16 cellular contexts compared by ENCODE assay signal in the genomic region with DNA sequence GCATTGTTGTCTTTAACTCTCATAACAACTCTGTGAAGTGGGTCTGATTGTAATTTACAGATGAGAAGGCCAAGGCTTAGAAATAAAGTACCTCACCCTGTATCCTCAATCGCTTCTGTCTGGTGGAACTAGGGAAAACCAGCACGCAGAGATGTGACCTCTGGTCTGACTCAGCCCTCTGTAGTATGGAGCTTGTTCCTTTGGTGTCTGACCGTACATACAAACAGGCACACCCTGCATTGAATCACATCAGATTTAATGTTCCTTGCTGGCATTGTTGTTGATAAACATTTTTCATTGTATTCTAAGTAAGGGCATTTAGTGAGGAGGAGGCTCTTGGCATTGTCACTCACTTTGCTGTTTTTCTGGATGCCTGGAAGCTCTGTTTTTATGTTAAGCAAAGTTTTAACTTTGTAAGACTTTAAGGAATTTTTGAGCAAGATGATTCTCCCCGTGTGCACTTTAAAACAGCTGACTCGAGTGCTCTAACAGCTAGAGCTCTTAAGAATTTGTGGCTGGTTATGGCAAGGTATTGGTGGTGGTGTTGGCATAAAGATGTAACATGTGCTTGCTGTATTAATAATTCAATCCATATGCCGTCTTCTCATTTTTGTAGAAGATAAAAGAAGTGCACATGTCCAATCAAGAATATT.
DNase-seq lines count a peak whose midpoint lies in the region; ATAC-seq and TF ChIP-seq lines count a peak whose summit lies in the region.
"Had no signal": no experiment of that assay in that cellular context is flagged by ENCODE, and none has a peak within 500 bp of the region (broad histone marks: within the 10 kb centered on the region; RNA-seq: fewer than 3 reads in every experiment).

No MANE protein-coding gene starts in this region.

- H2AFZ ChIP-seq in GM23248 (no peak overlapping the region), smooth muscle cell (ENCODE audit: low read depth) (no peak overlapping the region), MM.1S (ENCODE audit: low read length) (no peak overlapping the region)

- H3K27ac ChIP-seq in GM23248 (peak overlapping the region; percentile 65), right cardiac atrium (ENCODE audit: low read length) (peak overlapping the region; percentile 60), smooth muscle cell (ENCODE audit: low read depth) (peak overlapping the region; percentile 8), MM.1S (ENCODE audit: low read length) (no peak overlapping the region)
- H3K27ac ChIP-seq: adrenal gland, SJSA1 had no signal

- H3K4me3 ChIP-seq in GM23248, result no peak overlapping the region
- no peak overlapping the region for H3K4me3 ChIP-seq in right cardiac atrium (ENCODE audit: low read length)
- H3K4me3 ChIP-seq in smooth muscle cell, result no peak overlapping the region
- no peak overlapping the region for H3K4me3 ChIP-seq in MM.1S (ENCODE audit: low read length)
- H3K4me3 ChIP-seq: adrenal gland, esophagus squamous epithelium, SJSA1 had no signal

- H4K20me1 ChIP-seq in GM23248 (ENCODE audit: insufficient read depth), result no peaks in the 10 kb centered on the region
- H4K20me1 ChIP-seq in smooth muscle cell (ENCODE audit: low read depth), result no peaks in the 10 kb centered on the region
- no peaks in the 10 kb centered on the region for H4K20me1 ChIP-seq in MM.1S (ENCODE audit: insufficient read depth, low read length)

- DNase-seq in GM23248 (peak; percentile 92), amniotic stem cell (lab: John Stamatoyannopoulos, UW) (peak; percentile 1), right cardiac atrium (no peak), smooth muscle cell (lab: John Stamatoyannopoulos, UW; ENCODE audit: unreplicated experiment) (no peak), MM.1S (no peak), GM10266 (ENCODE audit: extremely low spot score) (no peak), NCI-H187 treated with DMSO at 0.1 percent for 48 hours (lab: John Stamatoyannopoulos, UW) (no peak)
- DNase-seq: activated CD4-positive, alpha-beta memory T cell treated with anti-CD3 and anti-CD28 coated beads, Interleukin-2, amount 10 ng/mL, durations not matched to agents 7 days and 5 days; adrenal gland; esophagus squamous epithelium; KBM-7; midbrain; NCI-H146; stimulated activated naive CD4-positive, alpha-beta T cell had no signal

- WGBS in GM23248 (ENCODE audit: low coverage in 1 of 2, low lambda C conversion rate in 2 of 2, missing lambda C conversion rate in 2 of 2), 2 experiments, result 6 to 10% methylated on average over 6 of the region's 6 CpGs
- WGBS in right cardiac atrium, result 59% methylated on average over 6 of the region's 6 CpGs
- WGBS in smooth muscle cell (ENCODE audit: low lambda C conversion rate), result 59% methylated on average over 6 of the region's 6 CpGs

- H3K27me3 ChIP-seq in GM23248 (replicated peaks; ENCODE audit: insufficient read depth) (no peaks in the 10 kb centered on the region), right cardiac atrium (ENCODE audit: control insufficient read depth, insufficient read depth) (no peaks in the 10 kb centered on the region), smooth muscle cell (ENCODE audit: low read depth) (no peaks in the 10 kb centered on the region), MM.1S (replicated peaks; ENCODE audit: insufficient read depth, low read length) (no peaks in the 10 kb centered on the region)
- H3K27me3 ChIP-seq: adrenal gland, SJSA1 had no signal

- H3K79me2 ChIP-seq in GM23248 (ENCODE audit: insufficient read depth) (no peaks in the 10 kb centered on the region), smooth muscle cell (ENCODE audit: low read depth) (no peaks in the 10 kb centered on the region), MM.1S (ENCODE audit: low read length) (no peaks in the 10 kb centered on the region)

- peak overlapping the region; percentile 3 for H3K4me2 ChIP-seq in GM23248 (ENCODE audit: unreplicated experiment)
- H3K4me2 ChIP-seq in smooth muscle cell, result no peak overlapping the region
- no peak overlapping the region for H3K4me2 ChIP-seq in MM.1S (ENCODE audit: low read depth, low read length)

- H3K9me2 ChIP-seq in GM23248 (ENCODE audit: insufficient read depth) (no peaks in the 10 kb centered on the region), MM.1S (replicated peaks; ENCODE audit: insufficient read depth, low read length) (no peaks in the 10 kb centered on the region)

- H3K4me1 ChIP-seq in GM23248 (ENCODE audit: insufficient read depth) (peaks cover 28% of the 10 kb centered on the region), right cardiac atrium (ENCODE audit: control insufficient read depth, insufficient read depth, low read length) (peaks cover 5% of the 10 kb centered on the region), smooth muscle cell (ENCODE audit: low read depth) (peaks cover 3% of the 10 kb centered on the region), MM.1S (ENCODE audit: low read length) (no peaks in the 10 kb centered on the region)

- H3F3A ChIP-seq in GM23248 (ENCODE audit: insufficient read depth) (peaks cover 16% of the 10 kb centered on the region; the same call in 1 of the 2 replicates), smooth muscle cell (ENCODE audit: low read depth) (no peaks in the 10 kb centered on the region), MM.1S (ENCODE audit: insufficient read depth, low read length) (no peaks in the 10 kb centered on the region)

- peak; percentile 47 to 87 for ATAC-seq in right cardiac atrium
- ATAC-seq in GM21360 (IDR thresholded peaks at IDR 0.05; ENCODE audit: unreplicated experiment), result no peak

- intact Hi-C loops in right cardiac atrium (cut with DNase I), result no loop called here

- H3K9me3 ChIP-seq in GM23248 (ENCODE audit: low read depth) (no peaks in the 10 kb centered on the region), right cardiac atrium (ENCODE audit: control insufficient read depth, low read length) (no peaks in the 10 kb centered on the region), smooth muscle cell (replicated peaks; ENCODE audit: low read depth) (no peaks in the 10 kb centered on the region), MM.1S (replicated peaks; ENCODE audit: insufficient read depth, low read length) (no peaks in the 10 kb centered on the region)
- H3K9me3 ChIP-seq: adrenal gland, esophagus squamous epithelium, SJSA1 had no signal

- H3K36me3 ChIP-seq in GM23248 (ENCODE audit: low read depth) (no peaks in the 10 kb centered on the region), smooth muscle cell (ENCODE audit: low read depth) (no peaks in the 10 kb centered on the region), MM.1S (replicated peaks; ENCODE audit: insufficient read depth, low read length) (no peaks in the 10 kb centered on the region)
- H3K36me3 ChIP-seq: adrenal gland, esophagus squamous epithelium, SJSA1 had no signal

- H3K9ac ChIP-seq in GM23248 (peak overlapping the region; percentile 36), smooth muscle cell (ENCODE audit: low read depth) (no peak overlapping the region), MM.1S (ENCODE audit: low read length) (no peak overlapping the region)

- TF ChIP-seq CTCF in smooth muscle cell (IDR thresholded peaks at IDR 0.05; ENCODE audit: borderline replicate concordance, insufficient read depth, poor library complexity, severe bottlenecking) (no peak), MM.1S (IDR thresholded peaks at IDR 0.05; ENCODE audit: low read length) (no peak), GM10266 (IDR thresholded peaks at IDR 0.05; ENCODE audit: control insufficient read depth, insufficient read depth, low read depth, missing control alignments) (no peak)

- in situ Hi-C loops in GM23248 (cut with MboI), result no loop called here

Comparison
In these comparisons a context has a peak if more than half of its experiments do, and no peak if none do; other contexts are left out.
1. DNase-seq: peak in GM23248 (single experiment) and amniotic stem cell (single experiment); none in right cardiac atrium (0 of 3), smooth muscle cell (single experiment), MM.1S (single experiment), GM10266 (single experiment) and NCI-H187 treated with DMSO at 0.1 percent for 48 hours (single experiment).